Comparison of ENCODE assay signal across 18 cellular contexts in genomic region chr13:39095500-39095899, GRCh38. TPM values are rescaled to one million over a fixed set of nuclear protein-coding genes. Genes with fewer than 3 reads are reported as not detected.
A peak's percentile ranks its signal among the peaks of the same experiment; 100 is the strongest.
DNase-seq lines count a peak whose midpoint lies in the region; ATAC-seq and TF ChIP-seq lines count a peak whose summit lies in the region.
"Had no signal": no experiment of that assay in that cellular context is flagged by ENCODE, and none has a peak within 500 bp of the region (broad histone marks: within the 10 kb centered on the region; RNA-seq: fewer than 3 reads in every experiment).

No MANE protein-coding gene starts in this region.

- 57 to 65% methylated on average over 2 of the region's 2 CpGs for WGBS in GM23248 (ENCODE audit: low coverage in 1 of 2, low lambda C conversion rate in 2 of 2, missing lambda C conversion rate in 2 of 2), 2 experiments

- H3K27me3 Mint-ChIP-seq in T-helper 1 cell treated with Interleukin-12 subunit alpha and Interleukin-12 subunit beta and Interleukin-4 antibody, amounts not matched to agents 30 μg/mL and 1 μg/mL, for 36 hours (ENCODE audit: low read depth) = no peaks in the 10 kb centered on the region

- H3K9me3 ChIP-seq in BLaER1 treated with 17β-estradiol and CSF1 and Interleukin-3, amounts not matched to agents 10 nM and 100 nM (replicated peaks in 1 of 11) = no peaks in the 10 kb centered on the region
- H3K9me3 ChIP-seq in GM23248 (ENCODE audit: low read depth) = no peaks in the 10 kb centered on the region
- H3K9me3 ChIP-seq: body of pancreas had no signal

- in situ Hi-C loops in GM23248 (cut with MboI) = no loop called here

- TF ChIP-seq CTCF in coronary artery (IDR thresholded peaks at IDR 0.05) = no peak

- no peak overlapping the region for H2AFZ ChIP-seq in GM23248

- peaks cover 11% of the 10 kb centered on the region for H3K4me1 Mint-ChIP-seq in T-helper 1 cell treated with Interleukin-12 subunit alpha and Interleukin-12 subunit beta and Interleukin-4 antibody, amounts not matched to agents 30 μg/mL and 1 μg/mL, for 36 hours (ENCODE audit: low read depth)
- H3K4me1 Mint-ChIP-seq: B cell had no signal

- H3K4me1 ChIP-seq in BLaER1 treated with 17β-estradiol and CSF1 and Interleukin-3, amounts not matched to agents 10 nM and 100 nM = peaks cover 6 to 35% (median 24%) of the 10 kb centered on the region in 10 experiments; a peak in 18 of 20 replicates
- H3K4me1 ChIP-seq in GM23248 (ENCODE audit: insufficient read depth) = no peaks in the 10 kb centered on the region
- H3K4me1 ChIP-seq: body of pancreas had no signal

- peak overlapping the region; percentile 43 for H3K27ac Mint-ChIP-seq in T-helper 1 cell treated with Interleukin-12 subunit alpha and Interleukin-12 subunit beta and Interleukin-4 antibody, amounts not matched to agents 30 μg/mL and 1 μg/mL, for 36 hours
- H3K27ac Mint-ChIP-seq: B cell had no signal

- no peaks in the 10 kb centered on the region for H4K20me1 ChIP-seq in BLaER1 treated with 17β-estradiol and CSF1 and Interleukin-3, amounts not matched to agents 10 nM and 100 nM
- no peaks in the 10 kb centered on the region for H4K20me1 ChIP-seq in GM23248 (ENCODE audit: insufficient read depth)

- peak overlapping the region in 2 of 11 experiments; percentile 15 to 39; a peak in 3 of 22 replicates for H3K27ac ChIP-seq in BLaER1 treated with 17β-estradiol and CSF1 and Interleukin-3, amounts not matched to agents 10 nM and 100 nM
- H3K27ac ChIP-seq in GM23248 = no peak overlapping the region
- no peak overlapping the region for H3K27ac ChIP-seq in coronary artery
- H3K27ac ChIP-seq: body of pancreas, VCaP had no signal

- H3K79me2 ChIP-seq in GM23248 (ENCODE audit: insufficient read depth) = no peaks in the 10 kb centered on the region

- DNase-seq in GM23248 (no peak), coronary artery (ENCODE audit: low spot score) (no peak), NCI-H774 (lab: John Stamatoyannopoulos, UW) (no peak)
- DNase-seq: body of pancreas; DMS79 treated with DMSO at 0.1 percent for 48 hours; hippocampal formation; KBM-7; NCI-H1436; NCI-H446; stimulated activated CD4-positive, alpha-beta T cell treated with anti-CD3 and anti-CD28 coated beads, Interleukin-1b, Interleukin-23, amount 100 ng/mL, for 48 hours had no signal

- peak overlapping the region in 10 of 11 experiments; percentile 18 to 76 (median 57); a peak in 19 of 22 replicates for H3K4me2 ChIP-seq in BLaER1 treated with 17β-estradiol and CSF1 and Interleukin-3, amounts not matched to agents 10 nM and 100 nM
- H3K4me2 ChIP-seq in GM23248 (ENCODE audit: unreplicated experiment) = no peak overlapping the region

- H3K4me3 ChIP-seq in BLaER1 treated with 17β-estradiol and CSF1 and Interleukin-3, amounts not matched to agents 10 nM and 100 nM = peak overlapping the region in 2 of 10 experiments; percentile 26 to 34; a peak in 2 of 20 replicates
- H3K4me3 ChIP-seq in GM23248 (no peak overlapping the region), coronary artery (no peak overlapping the region)
- H3K4me3 ChIP-seq: body of pancreas had no signal

- no peaks in the 10 kb centered on the region for H3K9me2 ChIP-seq in GM23248 (ENCODE audit: insufficient read depth)

- no peaks in the 10 kb centered on the region for H3F3A ChIP-seq in GM23248 (ENCODE audit: insufficient read depth)

- no peaks in the 10 kb centered on the region for H3K36me3 ChIP-seq in BLaER1 treated with 17β-estradiol and CSF1 and Interleukin-3, amounts not matched to agents 10 nM and 100 nM
- H3K36me3 ChIP-seq in GM23248 (ENCODE audit: low read depth) = no peaks in the 10 kb centered on the region

- H3K9me3 Mint-ChIP-seq in T-helper 1 cell treated with Interleukin-12 subunit alpha and Interleukin-12 subunit beta and Interleukin-4 antibody, amounts not matched to agents 30 μg/mL and 1 μg/mL, for 36 hours = no peaks in the 10 kb centered on the region

- H3K4me3 Mint-ChIP-seq in T-helper 1 cell treated with Interleukin-12 subunit alpha and Interleukin-12 subunit beta and Interleukin-4 antibody, amounts not matched to agents 30 μg/mL and 1 μg/mL, for 36 hours = no peak overlapping the region
- H3K4me3 Mint-ChIP-seq: B cell had no signal

- peak overlapping the region in 2 of 11 experiments; percentile 3 to 15; a peak in 2 of 22 replicates for H3K9ac ChIP-seq in BLaER1 treated with 17β-estradiol and CSF1 and Interleukin-3, amounts not matched to agents 10 nM and 100 nM
- no peak overlapping the region for H3K9ac ChIP-seq in GM23248

- H3K27me3 ChIP-seq in BLaER1 treated with 17β-estradiol and CSF1 and Interleukin-3, amounts not matched to agents 10 nM and 100 nM = no peaks in the 10 kb centered on the region
- H3K27me3 ChIP-seq in GM23248 (replicated peaks; ENCODE audit: insufficient read depth) = no peaks in the 10 kb centered on the region
- H3K27me3 ChIP-seq: body of pancreas had no signal

- ATAC-seq in GM18511 (IDR thresholded peaks at IDR 0.05; ENCODE audit: unreplicated experiment) (peak; percentile 76), HG02623 (IDR thresholded peaks at IDR 0.05; ENCODE audit: unreplicated experiment) (peak; percentile 75), HG02981 (IDR thresholded peaks at IDR 0.05; ENCODE audit: unreplicated experiment) (no peak)
- ATAC-seq: body of pancreas, left lobe of liver had no signal

- no peaks in the 10 kb centered on the region for H3K36me3 Mint-ChIP-seq in T-helper 1 cell treated with Interleukin-12 subunit alpha and Interleukin-12 subunit beta and Interleukin-4 antibody, amounts not matched to agents 30 μg/mL and 1 μg/mL, for 36 hours (ENCODE audit: low read depth)

RNA-seq across cellular contexts. Expression of gene NHLRC3, which starts 57.2 kb away (rescaled TPM):
- 7.6 and 12.9 TPM in 2 replicates for total RNA-seq in GM23248 (2014; rRNA removed; shearing (Covaris generic))
- polyA plus RNA-seq in GM23248 (2016; fragmentation: Nextera tagmentation; extraction: Ambion mirVana) = 6.6 and 7.8 TPM in 2 replicates

RNA-seq across cellular contexts. Expression of gene PROSER1, which starts 57.6 kb away (rescaled TPM):
- 6.7 and 19.3 TPM in 2 replicates for total RNA-seq in GM23248 (2014; rRNA removed; shearing (Covaris generic))
- polyA plus RNA-seq in GM23248 (2016; fragmentation: Nextera tagmentation; extraction: Ambion mirVana) = 7.6 and 8.3 TPM in 2 replicates
